ENCODE assay signal across 1 cellular context in genomic region chr1:109527846-109528245, GRCh38.
TF ChIP-seq lines count a peak whose summit lies in the region.

No MANE protein-coding gene starts in this region.

TF ChIP-seq in GM12878, 131 proteins besides CTCF, POLR2A, EP300 and RAD21:
- TF ChIP-seq NR2F1 (conservative IDR thresholded peaks at IDR 0.05) (no peak), HDGF (IDR thresholded peaks at IDR 0.05) (0 out of 2 replicates have a peak, but pooled peaks have one; percentile 44)
